In the genomic region with DNA sequence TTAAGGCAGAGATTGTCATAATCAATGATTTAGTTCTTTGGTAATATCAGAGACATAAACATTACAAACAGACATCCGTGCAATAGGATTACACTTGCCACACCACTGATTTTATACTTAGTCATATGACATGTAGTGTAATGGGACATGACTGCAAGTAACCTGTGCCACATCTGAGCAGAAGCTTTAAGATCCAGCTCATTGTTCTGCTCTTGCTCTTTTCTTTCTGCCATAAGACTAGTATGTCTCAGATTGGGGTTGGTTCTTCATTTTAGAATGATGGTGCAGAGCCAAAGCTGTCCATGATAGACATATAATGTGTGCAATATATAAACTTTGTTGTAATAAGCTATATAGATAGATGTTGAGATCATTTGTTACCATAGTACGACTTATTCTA, we compare ENCODE assay signal across 1 cellular context.
TF ChIP-seq lines count a peak whose summit lies in the region.

No MANE protein-coding gene starts in this region.

TF ChIP-seq in HCT116, 20 proteins besides CTCF, POLR2A, EP300 and RAD21 (continued from another document):
- TF ChIP-seq, protein P1, sequence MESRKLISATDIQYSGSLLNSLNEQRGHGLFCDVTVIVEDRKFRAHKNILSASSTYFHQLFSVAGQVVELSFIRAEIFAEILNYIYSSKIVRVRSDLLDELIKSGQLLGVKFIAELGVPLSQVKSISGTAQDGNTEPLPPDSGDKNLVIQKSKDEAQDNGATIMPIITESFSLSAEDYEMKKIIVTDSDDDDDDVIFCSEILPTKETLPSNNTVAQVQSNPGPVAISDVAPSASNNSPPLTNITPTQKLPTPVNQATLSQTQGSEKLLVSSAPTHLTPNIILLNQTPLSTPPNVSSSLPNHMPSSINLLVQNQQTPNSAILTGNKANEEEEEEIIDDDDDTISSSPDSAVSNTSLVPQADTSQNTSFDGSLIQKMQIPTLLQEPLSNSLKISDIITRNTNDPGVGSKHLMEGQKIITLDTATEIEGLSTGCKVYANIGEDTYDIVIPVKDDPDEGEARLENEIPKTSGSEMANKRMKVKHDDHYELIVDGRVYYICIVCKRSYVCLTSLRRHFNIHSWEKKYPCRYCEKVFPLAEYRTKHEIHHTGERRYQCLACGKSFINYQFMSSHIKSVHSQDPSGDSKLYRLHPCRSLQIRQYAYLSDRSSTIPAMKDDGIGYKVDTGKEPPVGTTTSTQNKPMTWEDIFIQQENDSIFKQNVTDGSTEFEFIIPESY (IDR thresholded peaks at IDR 0.05; ENCODE audit: extremely low read depth, insufficient replicate concordance, low read length), result no peak
- TF ChIP-seq POLR2AphosphoS5 (IDR thresholded peaks at IDR 0.05; ENCODE audit: low read depth, low read length), result no peak
- TF ChIP-seq YY1 (IDR thresholded peaks at IDR 0.05; ENCODE audit: extremely low read depth, insufficient replicate concordance, low read depth, low read length), result no peak
- TF ChIP-seq, protein P2, sequence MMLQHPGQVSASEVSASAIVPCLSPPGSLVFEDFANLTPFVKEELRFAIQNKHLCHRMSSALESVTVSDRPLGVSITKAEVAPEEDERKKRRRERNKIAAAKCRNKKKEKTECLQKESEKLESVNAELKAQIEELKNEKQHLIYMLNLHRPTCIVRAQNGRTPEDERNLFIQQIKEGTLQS (IDR thresholded peaks at IDR 0.05), result no peak
- no peak for TF ChIP-seq SRF (IDR thresholded peaks at IDR 0.05; ENCODE audit: low read depth)
- no peak for TF ChIP-seq TCF7L2 (IDR thresholded peaks at IDR 0.05; ENCODE audit: borderline replicate concordance, extremely low read depth, insufficient read depth, insufficient read length)
- no peak for TF ChIP-seq FOSL1 (IDR thresholded peaks at IDR 0.05; ENCODE audit: low read depth)
- TF ChIP-seq ELF1 (IDR thresholded peaks at IDR 0.05; ENCODE audit: borderline replicate concordance, low read depth), result no peak
- no peak for TF ChIP-seq ZNF274 (IDR thresholded peaks at IDR 0.05; ENCODE audit: low read depth, low read length)
- TF ChIP-seq, protein P3, sequence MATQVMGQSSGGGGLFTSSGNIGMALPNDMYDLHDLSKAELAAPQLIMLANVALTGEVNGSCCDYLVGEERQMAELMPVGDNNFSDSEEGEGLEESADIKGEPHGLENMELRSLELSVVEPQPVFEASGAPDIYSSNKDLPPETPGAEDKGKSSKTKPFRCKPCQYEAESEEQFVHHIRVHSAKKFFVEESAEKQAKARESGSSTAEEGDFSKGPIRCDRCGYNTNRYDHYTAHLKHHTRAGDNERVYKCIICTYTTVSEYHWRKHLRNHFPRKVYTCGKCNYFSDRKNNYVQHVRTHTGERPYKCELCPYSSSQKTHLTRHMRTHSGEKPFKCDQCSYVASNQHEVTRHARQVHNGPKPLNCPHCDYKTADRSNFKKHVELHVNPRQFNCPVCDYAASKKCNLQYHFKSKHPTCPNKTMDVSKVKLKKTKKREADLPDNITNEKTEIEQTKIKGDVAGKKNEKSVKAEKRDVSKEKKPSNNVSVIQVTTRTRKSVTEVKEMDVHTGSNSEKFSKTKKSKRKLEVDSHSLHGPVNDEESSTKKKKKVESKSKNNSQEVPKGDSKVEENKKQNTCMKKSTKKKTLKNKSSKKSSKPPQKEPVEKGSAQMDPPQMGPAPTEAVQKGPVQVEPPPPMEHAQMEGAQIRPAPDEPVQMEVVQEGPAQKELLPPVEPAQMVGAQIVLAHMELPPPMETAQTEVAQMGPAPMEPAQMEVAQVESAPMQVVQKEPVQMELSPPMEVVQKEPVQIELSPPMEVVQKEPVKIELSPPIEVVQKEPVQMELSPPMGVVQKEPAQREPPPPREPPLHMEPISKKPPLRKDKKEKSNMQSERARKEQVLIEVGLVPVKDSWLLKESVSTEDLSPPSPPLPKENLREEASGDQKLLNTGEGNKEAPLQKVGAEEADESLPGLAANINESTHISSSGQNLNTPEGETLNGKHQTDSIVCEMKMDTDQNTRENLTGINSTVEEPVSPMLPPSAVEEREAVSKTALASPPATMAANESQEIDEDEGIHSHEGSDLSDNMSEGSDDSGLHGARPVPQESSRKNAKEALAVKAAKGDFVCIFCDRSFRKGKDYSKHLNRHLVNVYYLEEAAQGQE (IDR thresholded peaks at IDR 0.05; ENCODE audit: low read depth), result no peak
- TF ChIP-seq SP1 (IDR thresholded peaks at IDR 0.05; ENCODE audit: low read depth), result no peak
